In genomic region chr4:185534850-185535761, GRCh38 we compare ENCODE assay signal across 1 cellular context.
TF ChIP-seq lines count a peak whose summit lies in the region.

TSS of gene PDLIM3 (minus strand) at chr4:185535507. CDS start at chr4:185535434, 73 bp downstream.

TF ChIP-seq in HepG2, 621 proteins besides CTCF, POLR2A, EP300 and RAD21 (continued from another document and continues in another):
- TF ChIP-seq HNF1A (IDR thresholded peaks at IDR 0.05; ENCODE audit: low read depth) = no peak
- peak; percentile 26; the same call in 1 of the 2 replicates for TF ChIP-seq HNF1A (CRISPR knock-in tag; IDR thresholded peaks at IDR 0.05; ENCODE audit: borderline replicate concordance)
- TF ChIP-seq CHD4 (IDR thresholded peaks at IDR 0.05; ENCODE audit: borderline replicate concordance, low read length) = no peak
- TF ChIP-seq, protein P1, sequence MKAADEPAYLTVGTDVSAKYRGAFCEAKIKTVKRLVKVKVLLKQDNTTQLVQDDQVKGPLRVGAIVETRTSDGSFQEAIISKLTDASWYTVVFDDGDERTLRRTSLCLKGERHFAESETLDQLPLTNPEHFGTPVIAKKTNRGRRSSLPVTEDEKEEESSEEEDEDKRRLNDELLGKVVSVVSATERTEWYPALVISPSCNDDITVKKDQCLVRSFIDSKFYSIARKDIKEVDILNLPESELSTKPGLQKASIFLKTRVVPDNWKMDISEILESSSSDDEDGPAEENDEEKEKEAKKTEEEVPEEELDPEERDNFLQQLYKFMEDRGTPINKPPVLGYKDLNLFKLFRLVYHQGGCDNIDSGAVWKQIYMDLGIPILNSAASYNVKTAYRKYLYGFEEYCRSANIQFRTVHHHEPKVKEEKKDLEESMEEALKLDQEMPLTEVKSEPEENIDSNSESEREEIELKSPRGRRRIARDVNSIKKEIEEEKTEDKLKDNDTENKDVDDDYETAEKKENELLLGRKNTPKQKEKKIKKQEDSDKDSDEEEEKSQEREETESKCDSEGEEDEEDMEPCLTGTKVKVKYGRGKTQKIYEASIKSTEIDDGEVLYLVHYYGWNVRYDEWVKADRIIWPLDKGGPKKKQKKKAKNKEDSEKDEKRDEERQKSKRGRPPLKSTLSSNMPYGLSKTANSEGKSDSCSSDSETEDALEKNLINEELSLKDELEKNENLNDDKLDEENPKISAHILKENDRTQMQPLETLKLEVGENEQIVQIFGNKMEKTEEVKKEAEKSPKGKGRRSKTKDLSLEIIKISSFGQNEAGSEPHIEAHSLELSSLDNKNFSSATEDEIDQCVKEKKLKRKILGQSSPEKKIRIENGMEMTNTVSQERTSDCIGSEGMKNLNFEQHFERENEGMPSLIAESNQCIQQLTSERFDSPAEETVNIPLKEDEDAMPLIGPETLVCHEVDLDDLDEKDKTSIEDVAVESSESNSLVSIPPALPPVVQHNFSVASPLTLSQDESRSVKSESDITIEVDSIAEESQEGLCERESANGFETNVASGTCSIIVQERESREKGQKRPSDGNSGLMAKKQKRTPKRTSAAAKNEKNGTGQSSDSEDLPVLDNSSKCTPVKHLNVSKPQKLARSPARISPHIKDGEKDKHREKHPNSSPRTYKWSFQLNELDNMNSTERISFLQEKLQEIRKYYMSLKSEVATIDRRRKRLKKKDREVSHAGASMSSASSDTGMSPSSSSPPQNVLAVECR (CRISPR knock-in tag; IDR thresholded peaks at IDR 0.05; ENCODE audit: borderline replicate concordance) = peak; percentile 38; the same call in 1 of the 2 replicates
- TF ChIP-seq HNRNPL (IDR thresholded peaks at IDR 0.05; ENCODE audit: low read depth, low read length) = 0 out of 2 replicates have a peak, but pooled peaks have one; percentile 21
- TF ChIP-seq MXD3 (CRISPR knock-in tag; IDR thresholded peaks at IDR 0.05) = 0 out of 2 replicates have a peak, but pooled peaks have one; percentile 55
- TF ChIP-seq ZFP36L1 (CRISPR knock-in tag; IDR thresholded peaks at IDR 0.05) = 0 out of 2 replicates have a peak, but pooled peaks have one; percentile 44
- TF ChIP-seq, protein P2, sequence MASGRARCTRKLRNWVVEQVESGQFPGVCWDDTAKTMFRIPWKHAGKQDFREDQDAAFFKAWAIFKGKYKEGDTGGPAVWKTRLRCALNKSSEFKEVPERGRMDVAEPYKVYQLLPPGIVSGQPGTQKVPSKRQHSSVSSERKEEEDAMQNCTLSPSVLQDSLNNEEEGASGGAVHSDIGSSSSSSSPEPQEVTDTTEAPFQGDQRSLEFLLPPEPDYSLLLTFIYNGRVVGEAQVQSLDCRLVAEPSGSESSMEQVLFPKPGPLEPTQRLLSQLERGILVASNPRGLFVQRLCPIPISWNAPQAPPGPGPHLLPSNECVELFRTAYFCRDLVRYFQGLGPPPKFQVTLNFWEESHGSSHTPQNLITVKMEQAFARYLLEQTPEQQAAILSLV (CRISPR knock-in tag; IDR thresholded peaks at IDR 0.05; ENCODE audit: borderline replicate concordance) = 0 out of 2 replicates have a peak, but pooled peaks have one; percentile 17
- 0 out of 2 replicates have a peak, but pooled peaks have one; percentile 44 for TF ChIP-seq PHF21A (CRISPR knock-in tag; IDR thresholded peaks at IDR 0.05)
- TF ChIP-seq MAZ (IDR thresholded peaks at IDR 0.05; ENCODE audit: borderline replicate concordance, low read depth, low read length) = no peak
- TF ChIP-seq MAZ (CRISPR knock-in tag; IDR thresholded peaks at IDR 0.05; ENCODE audit: low read depth) = peak; percentile 43; the same call in 1 of the 2 replicates
- TF ChIP-seq ZNF263 (CRISPR knock-in tag; IDR thresholded peaks at IDR 0.05) = peak; percentile 64; the same call in 1 of the 2 replicates
- TF ChIP-seq GABPB1 (CRISPR knock-in tag; IDR thresholded peaks at IDR 0.05) = peak; percentile 46; the same call in 1 of the 2 replicates
- TF ChIP-seq DRAP1 (CRISPR knock-in tag; IDR thresholded peaks at IDR 0.05) = 0 out of 2 replicates have a peak, but pooled peaks have one; percentile 51
- peak; percentile 78 for TF ChIP-seq PTBP1 (IDR thresholded peaks at IDR 0.05; ENCODE audit: low read depth, low read length, poor library complexity, severe bottlenecking)
- peak; percentile 46; the same call in 1 of the 2 replicates for TF ChIP-seq KDM2A (CRISPR knock-in tag; IDR thresholded peaks at IDR 0.05; ENCODE audit: borderline replicate concordance, low read depth)
- peak; percentile 14 for TF ChIP-seq XRCC5 (optimal IDR thresholded peaks at IDR 0.05; ENCODE audit: low read length)
- TF ChIP-seq KAT8 (CRISPR knock-in tag; IDR thresholded peaks at IDR 0.05) = 0 out of 2 replicates have a peak, but pooled peaks have one; percentile 17
- 0 out of 2 replicates have a peak, but pooled peaks have one; percentile 34 for TF ChIP-seq ZNF556 (CRISPR knock-in tag; IDR thresholded peaks at IDR 0.05; ENCODE audit: borderline replicate concordance)
- TF ChIP-seq ZUFSP (CRISPR knock-in tag; IDR thresholded peaks at IDR 0.05; ENCODE audit: borderline replicate concordance) = no peak
- TF ChIP-seq HOXA5 (CRISPR knock-in tag; IDR thresholded peaks at IDR 0.05) = 0 out of 2 replicates have a peak, but pooled peaks have one; percentile 30
- TF ChIP-seq RBM22 (optimal IDR thresholded peaks at IDR 0.05; ENCODE audit: low read length) = no peak
- 0 out of 2 replicates have a peak, but pooled peaks have one; percentile 38 for TF ChIP-seq ZMAT3 (CRISPR knock-in tag; conservative IDR thresholded peaks at IDR 0.05)
- TF ChIP-seq, protein P3, sequence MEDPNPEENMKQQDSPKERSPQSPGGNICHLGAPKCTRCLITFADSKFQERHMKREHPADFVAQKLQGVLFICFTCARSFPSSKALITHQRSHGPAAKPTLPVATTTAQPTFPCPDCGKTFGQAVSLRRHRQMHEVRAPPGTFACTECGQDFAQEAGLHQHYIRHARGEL (CRISPR knock-in tag; IDR thresholded peaks at IDR 0.05) = no peak
- TF ChIP-seq ZNF800 (CRISPR knock-in tag; IDR thresholded peaks at IDR 0.05) = 0 out of 2 replicates have a peak, but pooled peaks have one; percentile 37
- TF ChIP-seq ARNT2 (CRISPR knock-in tag; IDR thresholded peaks at IDR 0.05; ENCODE audit: low read depth) = peak; percentile 50; the same call in 1 of the 2 replicates
- 0 out of 2 replicates have a peak, but pooled peaks have one; percentile 27 for TF ChIP-seq BCL6 (CRISPR knock-in tag; IDR thresholded peaks at IDR 0.05)
- TF ChIP-seq TRIM24 (CRISPR knock-in tag; IDR thresholded peaks at IDR 0.05) = 0 out of 2 replicates have a peak, but pooled peaks have one; percentile 14
- no peak for TF ChIP-seq ZNF33B (CRISPR knock-in tag; IDR thresholded peaks at IDR 0.05)
- 0 out of 2 replicates have a peak, but pooled peaks have one; percentile 20 for TF ChIP-seq ZNF430 (CRISPR knock-in tag; IDR thresholded peaks at IDR 0.05)
- no peak for TF ChIP-seq ELF1 (CRISPR knock-in tag; IDR thresholded peaks at IDR 0.05)
- peak; percentile 76 for TF ChIP-seq POLR2G (IDR thresholded peaks at IDR 0.05; ENCODE audit: low read depth, low read length)
- peak; percentile 16 for TF ChIP-seq TEAD3 (CRISPR knock-in tag; optimal IDR thresholded peaks at IDR 0.05; ENCODE audit: borderline replicate concordance)
- TF ChIP-seq, protein P4, sequence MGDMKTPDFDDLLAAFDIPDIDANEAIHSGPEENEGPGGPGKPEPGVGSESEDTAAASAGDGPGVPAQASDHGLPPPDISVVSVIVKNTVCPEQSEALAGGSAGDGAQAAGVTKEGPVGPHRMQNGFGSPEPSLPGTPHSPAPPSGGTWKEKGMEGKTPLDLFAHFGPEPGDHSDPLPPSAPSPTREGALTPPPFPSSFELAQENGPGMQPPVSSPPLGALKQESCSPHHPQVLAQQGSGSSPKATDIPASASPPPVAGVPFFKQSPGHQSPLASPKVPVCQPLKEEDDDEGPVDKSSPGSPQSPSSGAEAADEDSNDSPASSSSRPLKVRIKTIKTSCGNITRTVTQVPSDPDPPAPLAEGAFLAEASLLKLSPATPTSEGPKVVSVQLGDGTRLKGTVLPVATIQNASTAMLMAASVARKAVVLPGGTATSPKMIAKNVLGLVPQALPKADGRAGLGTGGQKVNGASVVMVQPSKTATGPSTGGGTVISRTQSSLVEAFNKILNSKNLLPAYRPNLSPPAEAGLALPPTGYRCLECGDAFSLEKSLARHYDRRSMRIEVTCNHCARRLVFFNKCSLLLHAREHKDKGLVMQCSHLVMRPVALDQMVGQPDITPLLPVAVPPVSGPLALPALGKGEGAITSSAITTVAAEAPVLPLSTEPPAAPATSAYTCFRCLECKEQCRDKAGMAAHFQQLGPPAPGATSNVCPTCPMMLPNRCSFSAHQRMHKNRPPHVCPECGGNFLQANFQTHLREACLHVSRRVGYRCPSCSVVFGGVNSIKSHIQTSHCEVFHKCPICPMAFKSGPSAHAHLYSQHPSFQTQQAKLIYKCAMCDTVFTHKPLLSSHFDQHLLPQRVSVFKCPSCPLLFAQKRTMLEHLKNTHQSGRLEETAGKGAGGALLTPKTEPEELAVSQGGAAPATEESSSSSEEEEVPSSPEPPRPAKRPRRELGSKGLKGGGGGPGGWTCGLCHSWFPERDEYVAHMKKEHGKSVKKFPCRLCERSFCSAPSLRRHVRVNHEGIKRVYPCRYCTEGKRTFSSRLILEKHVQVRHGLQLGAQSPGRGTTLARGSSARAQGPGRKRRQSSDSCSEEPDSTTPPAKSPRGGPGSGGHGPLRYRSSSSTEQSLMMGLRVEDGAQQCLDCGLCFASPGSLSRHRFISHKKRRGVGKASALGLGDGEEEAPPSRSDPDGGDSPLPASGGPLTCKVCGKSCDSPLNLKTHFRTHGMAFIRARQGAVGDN (CRISPR knock-in tag; IDR thresholded peaks at IDR 0.05) = peak; percentile 73
- TF ChIP-seq TAF1 (CRISPR knock-in tag; IDR thresholded peaks at IDR 0.05) = peak; percentile 35
- no peak for TF ChIP-seq MZF1 (CRISPR knock-in tag; IDR thresholded peaks at IDR 0.05; ENCODE audit: borderline replicate concordance)
- TF ChIP-seq ZBTB38 (CRISPR knock-in tag; IDR thresholded peaks at IDR 0.05) = peak; percentile 25; the same call in 1 of the 2 replicates
- TF ChIP-seq ZFX (CRISPR knock-in tag; IDR thresholded peaks at IDR 0.05; ENCODE audit: low read depth) = peak; percentile 41; the same call in 1 of the 2 replicates
